ENCODE assay signal across 15 cellular contexts in the genomic region with DNA sequence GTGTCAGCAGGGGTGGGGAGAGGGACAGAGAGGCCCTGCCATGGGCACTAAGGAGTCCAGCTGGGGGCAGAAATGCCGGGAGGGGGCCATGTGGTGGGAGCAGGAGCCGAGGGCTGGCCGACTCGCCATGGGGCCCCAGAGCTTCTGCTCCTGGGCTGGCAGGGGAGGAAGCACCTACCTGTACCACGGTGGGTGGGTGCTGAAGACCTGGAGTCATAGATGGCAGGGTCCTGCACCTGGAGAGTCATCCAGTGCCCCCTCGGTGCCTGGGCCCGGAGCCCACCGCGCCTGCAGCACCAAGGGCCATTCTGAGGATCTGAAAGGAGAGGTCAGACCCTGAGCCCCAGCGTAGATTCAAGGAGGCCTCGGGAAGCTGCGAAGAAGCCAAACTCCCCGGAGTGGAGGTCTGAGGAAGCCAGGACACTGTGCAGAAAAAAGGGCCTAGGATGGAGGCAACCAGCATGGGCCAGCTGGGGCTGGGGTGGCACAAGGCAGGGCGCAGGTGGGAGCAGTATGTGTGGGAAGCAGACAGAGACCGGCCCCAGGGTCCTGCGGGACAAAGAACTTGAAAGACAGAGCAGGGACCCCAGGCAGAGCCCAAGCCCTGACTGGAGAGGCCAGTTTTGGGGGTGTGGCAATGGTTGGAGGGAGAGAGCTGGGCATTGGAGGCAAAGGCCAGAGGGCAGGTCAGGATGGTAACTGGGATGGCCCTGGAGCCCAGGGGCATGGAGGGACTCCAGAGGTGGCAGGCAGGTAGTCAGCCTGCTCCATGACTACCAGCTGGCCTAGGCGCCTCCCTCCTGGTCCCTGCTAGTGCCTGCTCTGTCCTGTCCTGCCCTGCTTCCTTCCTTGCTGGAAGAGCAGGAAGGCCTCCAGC. TPM values are rescaled to one million over a fixed set of nuclear protein-coding genes. Genes with fewer than 3 reads are reported as not detected.
A peak's percentile ranks its signal among the peaks of the same experiment; 100 is the strongest.
DNase-seq lines count a peak whose midpoint lies in the region; ATAC-seq, FAIRE-seq and TF ChIP-seq lines count a peak whose summit lies in the region.
"Had no signal": no experiment of that assay in that cellular context is flagged by ENCODE, and none has a peak within 500 bp of the region (broad histone marks: within the 10 kb centered on the region; RNA-seq: fewer than 3 reads in every experiment).

No MANE protein-coding gene starts in this region.

- POLR2A ChIA-PET in CD8-positive, alpha-beta T cell (lab: Charles Lee) = no interaction called here

- H3K4me3 ChIP-seq in CD8-positive, alpha-beta T cell (ENCODE audit: low read depth, low read length) = no peak overlapping the region
- no peak overlapping the region for H3K4me3 ChIP-seq in HL-60 (replicated peaks; ENCODE audit: insufficient read depth, low read length)
- H3K4me3 ChIP-seq: SJSA1 had no signal

- no peaks in the 10 kb centered on the region for H3K9me3 Mint-ChIP-seq in CD8-positive, alpha-beta T cell
- H3K9me3 Mint-ChIP-seq in central memory CD8-positive, alpha-beta T cell = no peaks in the 10 kb centered on the region
- H3K9me3 Mint-ChIP-seq in nephron = no peaks in the 10 kb centered on the region
- H3K9me3 Mint-ChIP-seq: HFFc6 had no signal

- intact Hi-C loops in CD8-positive, alpha-beta T cell (cut with DNase I, micrococcal nuclease) = no loop called here

- no peak for FAIRE-seq in RCC 7860 (lab: Jason Lieb, UNC)

- peaks cover 6% of the 10 kb centered on the region for H3K27me3 Mint-ChIP-seq in CD8-positive, alpha-beta T cell (ENCODE audit: low read depth)
- peaks cover 15% of the 10 kb centered on the region for H3K27me3 Mint-ChIP-seq in central memory CD8-positive, alpha-beta T cell
- peaks cover 22% of the 10 kb centered on the region for H3K27me3 Mint-ChIP-seq in nephron (ENCODE audit: low read depth)

- TF ChIP-seq CTCF in CD8-positive, alpha-beta T cell (IDR thresholded peaks at IDR 0.05) = no peak
- TF ChIP-seq CTCF in HL-60 (IDR thresholded peaks at IDR 0.05; ENCODE audit: insufficient read depth, low read length) (no peak), nephron (IDR thresholded peaks at IDR 0.05; ENCODE audit: unreplicated experiment in 3 of 3) (no peak)

- peak overlapping the region; percentile 30 for H3K27ac Mint-ChIP-seq in CD8-positive, alpha-beta T cell
- H3K27ac Mint-ChIP-seq in central memory CD8-positive, alpha-beta T cell (ENCODE audit: low read depth) = no peak overlapping the region
- peak overlapping the region in 1 of 3 experiments; percentile 38 for H3K27ac Mint-ChIP-seq in nephron
- H3K27ac Mint-ChIP-seq: activated CD8-positive, alpha-beta memory T cell treated with anti-CD3 and anti-CD28 coated beads, Interleukin-2, amount 10 ng/mL, durations not matched to agents 7 days and 5 days; HFFc6 had no signal

- H3K36me3 Mint-ChIP-seq in CD8-positive, alpha-beta T cell = peaks cover 5% of the 10 kb centered on the region
- peaks cover 7% of the 10 kb centered on the region for H3K36me3 Mint-ChIP-seq in central memory CD8-positive, alpha-beta T cell (ENCODE audit: insufficient read depth)
- H3K36me3 Mint-ChIP-seq in nephron (ENCODE audit: low read depth) = no peaks in the 10 kb centered on the region
- H3K36me3 Mint-ChIP-seq: activated CD8-positive, alpha-beta memory T cell treated with anti-CD3 and anti-CD28 coated beads, Interleukin-2, amount 10 ng/mL, durations not matched to agents 7 days and 5 days had no signal

- DNase-seq in CD8-positive, alpha-beta T cell = no peak
- DNase-seq in HL-60 (ENCODE audit: low read depth in 1 of 2, low spot score in 1 of 2) (no peak), RCC 7860 (ENCODE audit: low spot score) (no peak), DMS79 (lab: John Stamatoyannopoulos, UW) (no peak)
- no peak for DNase-seq in central memory CD8-positive, alpha-beta T cell (ENCODE audit: low spot score in 2 of 2)
- DNase-seq: activated CD8-positive, alpha-beta memory T cell treated with anti-CD3 and anti-CD28 coated beads, Interleukin-2, amount 10 ng/mL, durations not matched to agents 7 days and 5 days; HFFc6; NCI-H1092 treated with DMSO at 0.1 percent for 48 hours; NCI-H2171 had no signal

- peak overlapping the region; percentile 70 for H3K4me3 Mint-ChIP-seq in CD8-positive, alpha-beta T cell
- H3K4me3 Mint-ChIP-seq in central memory CD8-positive, alpha-beta T cell = peak overlapping the region; percentile 75
- H3K4me3 Mint-ChIP-seq in nephron = peak overlapping the region; percentile 75 to 80 (median 76)
- H3K4me3 Mint-ChIP-seq: activated CD8-positive, alpha-beta memory T cell treated with anti-CD3 and anti-CD28 coated beads, Interleukin-2, amount 10 ng/mL, durations not matched to agents 7 days and 5 days; HFFc6 had no signal

- no peaks in the 10 kb centered on the region for H3K36me3 ChIP-seq in CD8-positive, alpha-beta T cell (ENCODE audit: insufficient read depth, low read length)
- H3K36me3 ChIP-seq: SJSA1 had no signal

- peaks cover 32% of the 10 kb centered on the region for H3K4me1 ChIP-seq in CD8-positive, alpha-beta T cell (ENCODE audit: insufficient read depth, low read length)

- H3K27me3 ChIP-seq in CD8-positive, alpha-beta T cell (ENCODE audit: insufficient read depth, low read length) = no peaks in the 10 kb centered on the region
- H3K27me3 ChIP-seq in HL-60 (ENCODE audit: insufficient read depth, poor library complexity, severe bottlenecking) = no peaks in the 10 kb centered on the region
- H3K27me3 ChIP-seq: SJSA1 had no signal

- ATAC-seq in CD8-positive, alpha-beta T cell = no peak
- no peak for ATAC-seq in central memory CD8-positive, alpha-beta T cell (replicated peaks; ENCODE audit: extremely low read depth, poor library complexity, severe bottlenecking)
- no peak for ATAC-seq in GM19328 (IDR thresholded peaks at IDR 0.05; ENCODE audit: unreplicated experiment)
- no peak for ATAC-seq in GM19324 (IDR thresholded peaks at IDR 0.05; ENCODE audit: low FRiP score, unreplicated experiment)
- ATAC-seq: activated CD8-positive, alpha-beta memory T cell treated with anti-CD3 and anti-CD28 coated beads, Interleukin-2, amount 10 ng/mL, durations not matched to agents 7 days and 5 days had no signal

- CTCF ChIA-PET in CD8-positive, alpha-beta T cell (lab: Charles Lee) = interaction anchor here (0.8 to 1.9 kb wide), 2 partner anchors 28 to 30 kb away, joined by 3 to 7 read pairs; no protein-coding TSS in a partner anchor

- peaks cover 49% of the 10 kb centered on the region for H3K4me1 Mint-ChIP-seq in CD8-positive, alpha-beta T cell (ENCODE audit: low read depth)
- peaks cover 40% of the 10 kb centered on the region for H3K4me1 Mint-ChIP-seq in central memory CD8-positive, alpha-beta T cell
- H3K4me1 Mint-ChIP-seq in nephron = peaks cover 25% of the 10 kb centered on the region

- no peaks in the 10 kb centered on the region for H3K9me3 ChIP-seq in CD8-positive, alpha-beta T cell (ENCODE audit: low read length)
- H3K9me3 ChIP-seq: SJSA1 had no signal

- H3K27ac ChIP-seq in CD8-positive, alpha-beta T cell (ENCODE audit: low read depth, low read length) = no peak overlapping the region
- H3K27ac ChIP-seq in HL-60 (replicated peaks) = peak overlapping the region; percentile 57
- H3K27ac ChIP-seq: epithelial cell of prostate, parathyroid adenoma, SJSA1 had no signal

RNA-seq across cellular contexts. Expression of a gene that starts 26.7 kb away (rescaled TPM):
- 10 to 100 TPM; 25.6 to 28.0 TPM for total RNA-seq in CD8-positive, alpha-beta T cell

RNA-seq across cellular contexts. Expression of a gene that starts 42.9 kb away (rescaled TPM):
- 10 to 100 TPM; 24.7 to 24.9 TPM for total RNA-seq in CD8-positive, alpha-beta T cell

RNA-seq across cellular contexts. Expression of a gene that starts 48.2 kb away (rescaled TPM):
- 10 to 100 TPM; 12.7 to 16.5 TPM for total RNA-seq in CD8-positive, alpha-beta T cell
